In genomic region chr19:55600336-55601028, GRCh38 we compare ENCODE assay signal across 1 cellular context.
TF ChIP-seq lines count a peak whose summit lies in the region.

No MANE protein-coding gene starts in this region.

TF ChIP-seq in GM12878, 131 proteins besides CTCF, POLR2A, EP300 and RAD21:
- TF ChIP-seq CHD2 (IDR thresholded peaks at IDR 0.05; ENCODE audit: borderline replicate concordance, low read depth, low read length) (0 out of 2 replicates have a peak, but pooled peaks have one; percentile 11), MYC (IDR thresholded peaks at IDR 0.05; ENCODE audit: insufficient read depth, insufficient read length, insufficient replicate concordance, low read length, severe bottlenecking) (no peak), SREBF1 (IDR thresholded peaks at IDR 0.05; ENCODE audit: low read length) (no peak), HSF1 (IDR thresholded peaks at IDR 0.05; ENCODE audit: low read depth, low read length) (no peak), HDAC2 (IDR thresholded peaks at IDR 0.05) (no peak), EED (IDR thresholded peaks at IDR 0.05; ENCODE audit: low read depth) (no peak), EGR1 (IDR thresholded peaks at IDR 0.05; ENCODE audit: borderline replicate concordance in 1 of 2, low read depth in 2 of 2, low read length in 2 of 2) (peak in 1 of 2 experiments; percentile 85; a peak in 2 of 3 replicates), STAT1 (conservative IDR thresholded peaks at IDR 0.05) (no peak), CHD4 (IDR thresholded peaks at IDR 0.05) (no peak), TCF12 (IDR thresholded peaks at IDR 0.05; ENCODE audit: low read depth, low read length) (peak; percentile 45; the same call in 1 of the 2 replicates), TCF3 (IDR thresholded peaks at IDR 0.05; ENCODE audit: borderline replicate concordance, insufficient read depth, low read depth, low read length) (no peak), PBX3 (IDR thresholded peaks at IDR 0.05; ENCODE audit: insufficient replicate concordance, low read depth, low read length) (no peak), WRNIP1 (IDR thresholded peaks at IDR 0.05; ENCODE audit: borderline replicate concordance, low read depth, low read length) (no peak)
TF ChIP-seq in GM12878: peak in this region for 3.
